ENCODE assay signal across 12 cellular contexts in the genomic region with DNA sequence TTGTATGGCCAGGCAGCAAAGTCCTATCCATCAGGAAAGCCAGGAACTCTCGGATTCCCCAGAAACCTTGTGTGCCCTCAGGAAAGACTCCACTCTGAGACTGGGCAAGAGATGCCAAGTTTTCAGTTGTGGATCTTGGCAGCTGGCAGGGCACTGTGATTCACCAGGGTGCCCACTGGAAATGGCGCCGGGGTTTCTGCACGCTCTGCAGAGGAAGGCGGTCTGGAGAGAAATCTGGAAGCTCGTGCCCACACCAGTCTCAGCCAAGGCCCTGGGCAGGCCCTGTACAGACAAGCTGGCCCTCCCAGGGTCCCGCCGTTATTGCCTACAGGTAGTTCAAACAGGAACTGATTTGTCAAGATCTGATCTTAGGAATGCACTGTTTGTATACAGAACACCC. TPM values are rescaled to one million over a fixed set of nuclear protein-coding genes. Genes with fewer than 3 reads are reported as not detected.
A peak's percentile ranks its signal among the peaks of the same experiment; 100 is the strongest.
DNase-seq lines count a peak whose midpoint lies in the region; ATAC-seq and TF ChIP-seq lines count a peak whose summit lies in the region.
"Had no signal": no experiment of that assay in that cellular context is flagged by ENCODE, and none has a peak within 500 bp of the region (broad histone marks: within the 10 kb centered on the region; RNA-seq: fewer than 3 reads in every experiment).

No MANE protein-coding gene starts in this region.

- DNase-seq in RWPE2 (ENCODE audit: low spot score) (no peak), dermis blood vessel endothelial cell (peak; percentile 51), suprapubic skin (ENCODE audit: low spot score in 2 of 2) (no peak), SK-N-DZ (ENCODE audit: low spot score) (no peak), NCI-H1417 (lab: John Stamatoyannopoulos, UW) (no peak)
- DNase-seq in stimulated activated CD4-positive, alpha-beta T cell treated with anti-CD3 and anti-CD28 coated beads, Interleukin-15, amount 100 ng/mL, for 24 hours, result no peak
- DNase-seq: cerebellar nuclear complex, DMS53, KBM-7 had no signal

- H3K27me3 ChIP-seq in RWPE2 (ENCODE audit: insufficient read depth, poor library complexity, severe bottlenecking), result no peaks in the 10 kb centered on the region
- no peaks in the 10 kb centered on the region for H3K27me3 ChIP-seq in muscle layer of colon (ENCODE audit: control insufficient read depth in 1 of 2, insufficient read depth in 2 of 2, low read length in 2 of 2)
- H3K27me3 ChIP-seq in suprapubic skin, result no peaks in the 10 kb centered on the region

- no peaks in the 10 kb centered on the region for H3K9me3 ChIP-seq in RWPE2 (ENCODE audit: severe bottlenecking)
- no peaks in the 10 kb centered on the region for H3K9me3 ChIP-seq in muscle layer of colon (ENCODE audit: low read length)
- H3K9me3 ChIP-seq in suprapubic skin, result no peaks in the 10 kb centered on the region

- H3K4me3 ChIP-seq in RWPE2 (ENCODE audit: severe bottlenecking) (no peak overlapping the region), muscle layer of colon (ENCODE audit: low read depth in 1 of 2, low read length in 2 of 2) (no peak overlapping the region), suprapubic skin (peak overlapping the region; percentile 96)

- H3K36me3 ChIP-seq in RWPE2 (ENCODE audit: low read depth), result peaks cover 11% of the 10 kb centered on the region; the same call in 1 of the 2 replicates
- H3K36me3 ChIP-seq in muscle layer of colon (ENCODE audit: insufficient read depth, low read length), result peaks cover 17% of the 10 kb centered on the region
- H3K36me3 ChIP-seq in suprapubic skin, result no peaks in the 10 kb centered on the region

- H3K4me1 ChIP-seq in RWPE2 (ENCODE audit: insufficient read depth, poor library complexity, severe bottlenecking) (peaks cover 28% of the 10 kb centered on the region), muscle layer of colon (ENCODE audit: insufficient read depth, low read length) (peaks cover 74% of the 10 kb centered on the region), suprapubic skin (peaks cover 85% of the 10 kb centered on the region)

- ATAC-seq in RWPE2 (ENCODE audit: low read depth) (peak; percentile 71), HG02571 (IDR thresholded peaks at IDR 0.05; ENCODE audit: unreplicated experiment) (no peak)

- no peak for TF ChIP-seq POLR2A in suprapubic skin (IDR thresholded peaks at IDR 0.05)

- TF ChIP-seq CTCF in RWPE2 (IDR thresholded peaks at IDR 0.05; ENCODE audit: poor library complexity, severe bottlenecking) (no peak), suprapubic skin (IDR thresholded peaks at IDR 0.05) (no peak)

- 38% methylated on average over 8 of the region's 8 CpGs for WGBS in suprapubic skin

- H3K27ac ChIP-seq in RWPE2 (ENCODE audit: poor library complexity, severe bottlenecking) (peak overlapping the region; percentile 70), muscle layer of colon (ENCODE audit: low read depth, low read length) (peak overlapping the region; percentile 35), suprapubic skin (peak overlapping the region; percentile 52)

- TF ChIP-seq EP300 in suprapubic skin (IDR thresholded peaks at IDR 0.05), result no peak

- H3K9ac ChIP-seq in muscle layer of colon (ENCODE audit: low read length), result no peak overlapping the region

RNA-seq across cellular contexts. Expression of a gene that starts 4.9 kb away (rescaled TPM):
- 80.3 and 99.1 TPM in 2 replicates for total RNA-seq in dermis blood vessel endothelial cell
- 100 to 1,000 TPM; 170 to 232 (median 193) TPM for total RNA-seq in suprapubic skin
- 37.1 and 51.7 TPM in 2 replicates for polyA plus RNA-seq in SK-N-DZ (2014; cell fraction: cytosol; rRNA removed)
- 36.0 and 54.8 TPM in 2 replicates for polyA plus RNA-seq in SK-N-DZ (2014; cell fraction: nucleus; rRNA removed)

RNA-seq across cellular contexts. Expression of a gene that starts 26.0 kb away (rescaled TPM):
- 4.3 and 6.7 TPM in 2 replicates for total RNA-seq in dermis blood vessel endothelial cell
- 10 to 100 TPM in 1 of 4 donors, 1 to 10 TPM in 3; 4.3 to 16.3 (median 5.9) TPM for total RNA-seq in suprapubic skin
- polyA plus RNA-seq in SK-N-DZ (2014; cell fraction: cytosol; rRNA removed), result 7.1 and 8.8 TPM in 2 replicates
- 34.9 and 43.2 TPM in 2 replicates for polyA plus RNA-seq in SK-N-DZ (2014; cell fraction: nucleus; rRNA removed)

RNA-seq across cellular contexts. Expression of a gene that starts 38.3 kb away (rescaled TPM):
- total RNA-seq in dermis blood vessel endothelial cell, result 0.17 TPM in 1 of 2 replicates, not detected in the other
- 1 to 10 TPM in 1 of 4 donors, under 1 TPM in 2, not detected in 1; 0.26 to 1.2 (median 0.38) TPM for total RNA-seq in suprapubic skin
- 0.07 and 0.32 TPM in 2 replicates for polyA plus RNA-seq in SK-N-DZ (2014; cell fraction: cytosol; rRNA removed)
- 0.66 TPM in 1 of 2 replicates, not detected in the other for polyA plus RNA-seq in SK-N-DZ (2014; cell fraction: nucleus; rRNA removed)
- total RNA-seq: NCI-H460 had no signal
